10 cellular contexts compared by ENCODE assay signal in genomic region chr12:6620885-6621274, GRCh38. TPM values are rescaled to one million over a fixed set of nuclear protein-coding genes. Genes with fewer than 3 reads are reported as not detected.
A peak's percentile ranks its signal among the peaks of the same experiment; 100 is the strongest.
DNase-seq lines count a peak whose midpoint lies in the region; ATAC-seq and TF ChIP-seq lines count a peak whose summit lies in the region.
"Had no signal": no experiment of that assay in that cellular context is flagged by ENCODE, and none has a peak within 500 bp of the region (broad histone marks: within the 10 kb centered on the region; RNA-seq: fewer than 3 reads in every experiment).

No MANE protein-coding gene starts in this region.

- H3K36me3 ChIP-seq in GM06990 (ENCODE audit: control insufficient read depth, insufficient read depth, low read length) (peaks cover 16% of the 10 kb centered on the region), SU-DHL-6 (ENCODE audit: low read length) (no peaks in the 10 kb centered on the region), rectal smooth muscle tissue (ENCODE audit: control insufficient read depth, insufficient read depth, low read length) (peaks cover 3% of the 10 kb centered on the region)

- no peak overlapping the region for H2AFZ ChIP-seq in SU-DHL-6 (ENCODE audit: low read depth, low read length, severe bottlenecking)
- H2AFZ ChIP-seq: hepatocyte had no signal

- H3K27ac Mint-ChIP-seq in endothelial cell (ENCODE audit: unreplicated experiment) = no peak overlapping the region

- no peaks in the 10 kb centered on the region for H3K4me1 ChIP-seq in rectal smooth muscle tissue (ENCODE audit: control insufficient read depth, insufficient read depth, low read length)

- peaks cover 10% of the 10 kb centered on the region for H3K27me3 Mint-ChIP-seq in endothelial cell (ENCODE audit: unreplicated experiment)

- DNase-seq in GM06990 (ENCODE audit: extremely low read depth, insufficient read length) (no peak), endothelial cell (ENCODE audit: low spot score) (no peak), GM10266 (ENCODE audit: extremely low spot score) (no peak)
- DNase-seq: Calu3 had no signal

- TF ChIP-seq CTCF in GM06990 (IDR thresholded peaks at IDR 0.05; ENCODE audit: insufficient read depth, low read length, poor library complexity, severe bottlenecking) = no peak
- TF ChIP-seq CTCF in SU-DHL-6 (IDR thresholded peaks at IDR 0.05; ENCODE audit: insufficient read depth, low read length, poor library complexity, severe bottlenecking) = no peak
- TF ChIP-seq CTCF in endothelial cell (IDR thresholded peaks at IDR 0.05; ENCODE audit: unreplicated experiment) = no peak
- no peak for TF ChIP-seq CTCF in GM10266 (IDR thresholded peaks at IDR 0.05; ENCODE audit: control insufficient read depth, insufficient read depth, low read depth, missing control alignments)

- H3K9me2 ChIP-seq in SU-DHL-6 (replicated peaks; ENCODE audit: insufficient read depth, low read length) = no peaks in the 10 kb centered on the region

- peaks cover 20% of the 10 kb centered on the region for H3K4me1 Mint-ChIP-seq in endothelial cell (ENCODE audit: unreplicated experiment)

- H3K9ac ChIP-seq in SU-DHL-6 (ENCODE audit: low read length) = peak overlapping the region; percentile 54
- no peak overlapping the region for H3K9ac ChIP-seq in rectal smooth muscle tissue (ENCODE audit: low read length)

- H3K4me3 Mint-ChIP-seq in endothelial cell (ENCODE audit: unreplicated experiment) = peak overlapping the region; percentile 31

- no peak for ATAC-seq in activated CD4-positive, CD25-positive, alpha-beta regulatory T cell treated with anti-CD3 and anti-CD28 coated beads, Interleukin-2, amount 50 U/mL, for 24 hours
- no peak for ATAC-seq in GM18520 (IDR thresholded peaks at IDR 0.05; ENCODE audit: unreplicated experiment)

- peaks cover 22% of the 10 kb centered on the region for H3F3A ChIP-seq in SU-DHL-6 (ENCODE audit: insufficient read depth)

- peaks cover 4% of the 10 kb centered on the region for H3K36me3 Mint-ChIP-seq in endothelial cell (ENCODE audit: low read depth, unreplicated experiment)

- H3K4me3 ChIP-seq in GM06990 (replicated peaks; ENCODE audit: low read depth, low read length) (peak overlapping the region; percentile 27), SU-DHL-6 (ENCODE audit: insufficient read depth, low read length, poor library complexity, severe bottlenecking) (peak overlapping the region; percentile 30), rectal smooth muscle tissue (ENCODE audit: low read length) (peak overlapping the region; percentile 30)
- H3K4me3 ChIP-seq: hepatocyte had no signal

- H3K79me2 ChIP-seq in SU-DHL-6 (ENCODE audit: insufficient read depth, low read length) = peaks cover 8% of the 10 kb centered on the region; the same call in 1 of the 2 replicates
- H3K79me2 ChIP-seq: hepatocyte had no signal

- H3K27me3 ChIP-seq in GM06990 (replicated peaks; ENCODE audit: control insufficient read depth, insufficient read depth, low read length) = no peaks in the 10 kb centered on the region
- no peaks in the 10 kb centered on the region for H3K27me3 ChIP-seq in SU-DHL-6 (ENCODE audit: low read length)
- H3K27me3 ChIP-seq in rectal smooth muscle tissue (ENCODE audit: control insufficient read depth, insufficient read depth, low read length) = peaks cover 4% of the 10 kb centered on the region

- no peaks in the 10 kb centered on the region for H3K9me3 Mint-ChIP-seq in endothelial cell (ENCODE audit: unreplicated experiment)

- H4K20me1 ChIP-seq in SU-DHL-6 (ENCODE audit: low read depth, low read length) = no peaks in the 10 kb centered on the region

- H3K27ac ChIP-seq in SU-DHL-6 (ENCODE audit: low read depth, low read length) (peak overlapping the region; percentile 40; the same call in 1 of the 2 replicates), rectal smooth muscle tissue (ENCODE audit: low read depth, low read length) (no peak overlapping the region)
- H3K27ac ChIP-seq: hepatocyte had no signal

- H3K4me2 ChIP-seq in SU-DHL-6 (ENCODE audit: low read depth, low read length, poor library complexity, severe bottlenecking) = peak overlapping the region; percentile 42

- no peaks in the 10 kb centered on the region for H3K9me3 ChIP-seq in SU-DHL-6 (ENCODE audit: insufficient read depth, low read length)

RNA-seq across cellular contexts. Expression of gene CHD4, which starts 13.7 kb away (rescaled TPM):
- 334 TPM for total RNA-seq in endothelial cell (ENCODE audit: unreplicated experiment)

RNA-seq across cellular contexts. Expression of gene LPAR5, which starts 14.9 kb away (rescaled TPM):
- 2.7 TPM for total RNA-seq in endothelial cell (ENCODE audit: unreplicated experiment)
- total RNA-seq: lung microvascular endothelial cell had no signal

RNA-seq across cellular contexts. Expression of gene ACRBP, which starts 26.4 kb away (rescaled TPM):
- total RNA-seq in endothelial cell (ENCODE audit: unreplicated experiment) = 19.3 TPM

RNA-seq across cellular contexts. Expression of gene ING4, which starts 42.0 kb away (rescaled TPM):
- total RNA-seq in endothelial cell (ENCODE audit: unreplicated experiment) = 41.3 TPM

RNA-seq across cellular contexts. Expression of gene NOP2, which starts 52.8 kb away (rescaled TPM):
- total RNA-seq in endothelial cell (ENCODE audit: unreplicated experiment) = 37.5 TPM
